17 cellular contexts compared by ENCODE assay signal in the genomic region with DNA sequence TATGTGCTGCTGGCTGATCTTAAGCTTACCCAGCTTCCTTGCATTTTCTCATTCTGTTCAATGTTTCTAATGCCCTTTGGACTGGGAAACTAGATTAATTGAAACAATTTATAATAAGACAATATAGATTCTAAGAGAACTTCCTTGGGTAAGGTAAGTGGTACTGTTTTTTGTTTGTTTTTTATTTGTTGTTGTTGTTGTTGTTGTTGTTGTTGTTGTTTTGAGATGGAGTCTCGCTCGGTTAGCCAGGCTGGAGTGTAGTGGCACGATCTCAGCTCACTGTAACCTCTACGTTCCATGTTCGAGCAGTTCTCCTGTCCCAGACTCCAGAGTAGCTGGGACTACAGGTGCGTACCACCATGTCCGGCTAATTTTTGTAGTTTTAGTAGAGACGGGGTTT. TPM values are rescaled to one million over a fixed set of nuclear protein-coding genes. Genes with fewer than 3 reads are reported as not detected.
DNase-seq lines count a peak whose midpoint lies in the region; ATAC-seq and TF ChIP-seq lines count a peak whose summit lies in the region.
"Had no signal": no experiment of that assay in that cellular context is flagged by ENCODE, and none has a peak within 500 bp of the region (broad histone marks: within the 10 kb centered on the region; RNA-seq: fewer than 3 reads in every experiment).

No MANE protein-coding gene starts in this region.

- no peak overlapping the region for H2AK5ac ChIP-seq in trophoblast cell (ENCODE audit: low read length)

- H3K27me3 ChIP-seq in trophoblast cell (ENCODE audit: insufficient read depth, low read length) = no peaks in the 10 kb centered on the region
- H3K27me3 ChIP-seq: BE2C, BLaER1 had no signal

- H3K27me3 Mint-ChIP-seq in chondrocyte (ENCODE audit: low read depth) (no peaks in the 10 kb centered on the region), memory B cell (no peaks in the 10 kb centered on the region)
- H3K27me3 Mint-ChIP-seq: CD4-positive, alpha-beta memory T cell; CD4-positive, CD25-positive, alpha-beta regulatory T cell; CD8-positive, alpha-beta memory T cell had no signal

- no peaks in the 10 kb centered on the region for H3K79me2 ChIP-seq in trophoblast cell (ENCODE audit: control insufficient read depth, insufficient read depth, low read length, poor library complexity)

- no peak overlapping the region for H3K4me2 ChIP-seq in trophoblast cell (ENCODE audit: low read length)
- H3K4me2 ChIP-seq: BLaER1 had no signal

- H3K14ac ChIP-seq in trophoblast cell (ENCODE audit: low read length) = no peak overlapping the region

- peaks cover 32% of the 10 kb centered on the region for H3K4me1 Mint-ChIP-seq in chondrocyte (ENCODE audit: low read depth)
- H3K4me1 Mint-ChIP-seq in memory B cell = peaks cover 22% of the 10 kb centered on the region

- peaks cover 8 to 12% of the 10 kb centered on the region in 2 experiments for H3K36me3 ChIP-seq in trophoblast cell (ENCODE audit: control insufficient read depth in 1 of 2, insufficient read depth in 2 of 2, low read length in 2 of 2)

- H3K9me3 ChIP-seq in trophoblast cell (ENCODE audit: insufficient read depth, low read depth, low read length) = no peaks in the 10 kb centered on the region
- H3K9me3 ChIP-seq: BE2C, BLaER1 had no signal

- no peak for TF ChIP-seq CTCF in chondrocyte (IDR thresholded peaks at IDR 0.05)

- H2AFZ ChIP-seq in trophoblast cell (ENCODE audit: insufficient read depth, low read length, poor library complexity) = no peak overlapping the region

- no peaks in the 10 kb centered on the region for H3K9me3 Mint-ChIP-seq in chondrocyte (ENCODE audit: low read depth)
- no peaks in the 10 kb centered on the region for H3K9me3 Mint-ChIP-seq in memory B cell
- H3K9me3 Mint-ChIP-seq: CD14-positive monocyte; CD4-positive, alpha-beta memory T cell; CD4-positive, CD25-positive, alpha-beta regulatory T cell; CD8-positive, alpha-beta memory T cell had no signal

- H3K23ac ChIP-seq in trophoblast cell (ENCODE audit: low read length) = no peak overlapping the region

- no CpG with 5 or more reads among the region's 8 CpGs for WGBS in trophoblast cell (ENCODE audit: extremely low coverage, insufficient coverage, insufficient read length)

- no peak overlapping the region for H4K91ac ChIP-seq in trophoblast cell (ENCODE audit: low read depth, low read length)

- peaks cover 3 to 8% of the 10 kb centered on the region in 2 experiments for H3K4me1 ChIP-seq in trophoblast cell (ENCODE audit: control insufficient read depth in 1 of 2, insufficient read depth in 2 of 2, low read length in 2 of 2)
- H3K4me1 ChIP-seq: BE2C had no signal

- H4K8ac ChIP-seq in trophoblast cell (ENCODE audit: low read depth, low read length) = no peak overlapping the region

- no peak for ATAC-seq in memory B cell (ENCODE audit: low read depth)
- no peak for ATAC-seq in HG03432 (IDR thresholded peaks at IDR 0.05; ENCODE audit: unreplicated experiment)

- H3K9ac ChIP-seq in trophoblast cell (ENCODE audit: low read length) = no peak overlapping the region
- H3K9ac ChIP-seq: BLaER1 had no signal

- no peak overlapping the region for H3K4me3 ChIP-seq in trophoblast cell (ENCODE audit: low read depth, low read length)
- H3K4me3 ChIP-seq: BLaER1, GM12878 had no signal

- H2BK5ac ChIP-seq in trophoblast cell (ENCODE audit: low read depth, low read length, poor library complexity) = no peak overlapping the region

- H3K4ac ChIP-seq in trophoblast cell (ENCODE audit: low read depth, low read length) = no peak overlapping the region

- no peaks in the 10 kb centered on the region for H3K79me1 ChIP-seq in trophoblast cell (ENCODE audit: low read length)

- no peak overlapping the region for H3K18ac ChIP-seq in trophoblast cell (ENCODE audit: low read length)

- H3K4me3 Mint-ChIP-seq in chondrocyte (ENCODE audit: unreplicated experiment) = no peak overlapping the region
- no peak overlapping the region for H3K4me3 Mint-ChIP-seq in memory B cell
- H3K4me3 Mint-ChIP-seq: CD14-positive monocyte; CD4-positive, CD25-positive, alpha-beta regulatory T cell; CD8-positive, alpha-beta memory T cell had no signal

- H2BK120ac ChIP-seq in trophoblast cell (ENCODE audit: insufficient read depth, low read length, poor library complexity) = no peak overlapping the region

- peaks cover 14% of the 10 kb centered on the region for H3K36me3 Mint-ChIP-seq in chondrocyte (ENCODE audit: low read depth)
- peaks cover 31% of the 10 kb centered on the region for H3K36me3 Mint-ChIP-seq in memory B cell

- H3K27ac Mint-ChIP-seq in chondrocyte (ENCODE audit: unreplicated experiment) (peak overlapping the region; percentile 32), memory B cell (peak overlapping the region; percentile 35)

- DNase-seq in chondrocyte (ENCODE audit: low spot score) (no peak), memory B cell (ENCODE audit: low spot score in 2 of 2) (no peak), trophoblast cell (no peak), NCI-H1694 (lab: John Stamatoyannopoulos, UW) (no peak)
- DNase-seq: C1 segment of cervical spinal cord, COR-L47, DMS153, DMS79, GDM1 had no signal

- H2BK12ac ChIP-seq in trophoblast cell (ENCODE audit: low read length) = no peak overlapping the region

- peak overlapping the region; percentile 70 for H4K12ac ChIP-seq in trophoblast cell (ENCODE audit: low read depth, low read length)

- no peak overlapping the region for H3K27ac ChIP-seq in trophoblast cell (ENCODE audit: low read depth, low read length)
- H3K27ac ChIP-seq: BLaER1 had no signal

RNA-seq across cellular contexts. Expression of gene CAB39, which starts 49.1 kb away (rescaled TPM):
- total RNA-seq in chondrocyte = 30.9 to 34.7 TPM (median 33.4 TPM) in 3 replicates
- polyA plus RNA-seq in trophoblast cell (2013) = 43.9 and 44.8 TPM in 2 replicates
